31 cellular contexts compared by ENCODE assay signal in the genomic region with DNA sequence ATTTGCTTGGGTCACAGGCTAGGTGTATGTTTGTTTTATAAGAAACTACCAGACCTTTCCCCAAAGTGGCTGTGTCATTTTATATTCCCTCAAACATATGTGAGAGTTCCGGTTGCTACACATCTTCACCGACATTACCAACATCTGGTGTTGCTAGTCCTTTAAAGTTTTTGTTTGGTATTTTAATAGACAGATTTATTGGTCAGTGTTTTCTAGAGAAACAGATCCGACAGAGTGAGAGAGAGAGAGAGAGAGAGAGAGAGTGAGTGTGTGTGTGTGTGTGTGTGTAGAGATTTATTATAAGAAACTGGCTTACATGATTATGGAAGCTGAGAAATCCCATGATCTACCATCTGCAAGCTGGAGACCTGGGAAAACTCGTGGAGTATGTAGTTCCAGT. TPM values are rescaled to one million over a fixed set of nuclear protein-coding genes. Genes with fewer than 3 reads are reported as not detected.
A peak's percentile ranks its signal among the peaks of the same experiment; 100 is the strongest.
DNase-seq lines count a peak whose midpoint lies in the region; ATAC-seq and TF ChIP-seq lines count a peak whose summit lies in the region.
"Had no signal": no experiment of that assay in that cellular context is flagged by ENCODE, and none has a peak within 500 bp of the region (broad histone marks: within the 10 kb centered on the region; RNA-seq: fewer than 3 reads in every experiment).

No MANE protein-coding gene starts in this region.

- WGBS in gastroesophageal sphincter (ENCODE audit: low coverage in 1 of 2), 2 donors: 75 to 100% methylated on average over 3 to 4 of the region's 4 CpGs
- 90 to 93% methylated on average over 4 of the region's 4 CpGs for WGBS in thyroid gland, 2 donors

- H3K4me3 Mint-ChIP-seq in T-helper 1 cell treated with Interleukin-12 subunit alpha and Interleukin-12 subunit beta and Interleukin-4 antibody, amounts not matched to agents 30 μg/mL and 1 μg/mL, for 36 hours: no peak overlapping the region
- no peak overlapping the region for H3K4me3 Mint-ChIP-seq in glutamatergic neuron (ENCODE audit: unreplicated experiment)
- H3K4me3 Mint-ChIP-seq: activated CD4-positive, alpha-beta T cell treated with anti-CD3 and anti-CD28 coated beads, Interleukin-2, amount 10 ng/mL, durations not matched to agents 24 days and 14 days; activated T-cell treated with anti-CD3 and anti-CD28 coated beads, Interleukin-2, amount 50 U/mL, for 24 hours; stimulated activated naive B cell treated with anti-CD40 and anti-IgM and Interleukin-4, amounts not matched to agents 10 μg/mL and 1 μg/mL and 100 μg/mL, for 72 hours; T-helper 2 cell treated with Interferon-gamma antibody and Interleukin-4, amounts not matched to agents 5 μg/mL and 100 μg/mL, for 36 hours had no signal

- DNase-seq in T-helper 1 cell (no peak), LNCaP clone FGC (ENCODE audit: low read depth) (peak; percentile 57), HAP-1 (ENCODE audit: low spot score in 2 of 2) (no peak), glutamatergic neuron (no peak), thyroid gland (no peak)
- DNase-seq: activated CD4-positive, alpha-beta T cell treated with anti-CD3 and anti-CD28 coated beads, Interleukin-2, amount 10 ng/mL, durations not matched to agents 24 days and 14 days; activated naive CD4-positive, alpha-beta T cell; activated T-cell treated with anti-CD3 and anti-CD28 coated beads, Interleukin-2, amount 50 U/mL, for 24 hours; body of pancreas; DMS153; GF-D8; heart right ventricle; NCI-H1694; NCI-H2171; NK-92 treated with Interleukin-12 subunit alpha and Interleukin-12 subunit beta, amount 100 ng/mL, for 24 hours; PC-3; SK-N-SH; stimulated activated CD4-positive, alpha-beta T cell treated with anti-CD3 and anti-CD28 coated beads, Interleukin-4, amount 100 ng/mL, for 4 hours; stimulated activated naive B cell treated with anti-CD40 and anti-IgM and Interleukin-4, amounts not matched to agents 10 μg/mL and 1 μg/mL and 100 μg/mL, for 72 hours; uterus had no signal

- in situ Hi-C loops in HAP-1 (cut with MboI; ENCODE audit: low sequenced_read_pairs): no loop called here

- TF ChIP-seq CTCF in LNCaP clone FGC (IDR thresholded peaks at IDR 0.05; ENCODE audit: control insufficient read depth, extremely low read depth, insufficient read depth) (no peak), gastroesophageal sphincter (IDR thresholded peaks at IDR 0.05) (no peak), glutamatergic neuron (IDR thresholded peaks at IDR 0.05; ENCODE audit: partially characterized antibody, unreplicated experiment) (no peak), thyroid gland (IDR thresholded peaks at IDR 0.05) (no peak)

- H3K9me3 ChIP-seq in gastroesophageal sphincter (no peaks in the 10 kb centered on the region), stomach smooth muscle (ENCODE audit: control insufficient read depth in 2 of 2, low read length in 2 of 2) (no peaks in the 10 kb centered on the region), HAP-1 (no peaks in the 10 kb centered on the region), thyroid gland (no peaks in the 10 kb centered on the region)
- H3K9me3 ChIP-seq: adrenal gland, body of pancreas, heart right ventricle, SK-N-SH, suprapubic skin, uterus had no signal

- peaks cover 3% of the 10 kb centered on the region for H3K9me3 Mint-ChIP-seq in T-helper 1 cell treated with Interleukin-12 subunit alpha and Interleukin-12 subunit beta and Interleukin-4 antibody, amounts not matched to agents 30 μg/mL and 1 μg/mL, for 36 hours
- peaks cover 8% of the 10 kb centered on the region for H3K9me3 Mint-ChIP-seq in glutamatergic neuron (ENCODE audit: unreplicated experiment)
- H3K9me3 Mint-ChIP-seq: activated CD4-positive, alpha-beta T cell treated with anti-CD3 and anti-CD28 coated beads, Interleukin-2, amount 10 ng/mL, durations not matched to agents 24 days and 14 days; activated T-cell treated with anti-CD3 and anti-CD28 coated beads, Interleukin-2, amount 50 U/mL, for 24 hours; T-helper 2 cell treated with Interferon-gamma antibody and Interleukin-4, amounts not matched to agents 5 μg/mL and 100 μg/mL, for 36 hours had no signal

- H3K27ac ChIP-seq in gastroesophageal sphincter (peak overlapping the region in 3 of 4 donors; percentile 74 to 85 (median 80)), stomach smooth muscle (ENCODE audit: low read length) (peak overlapping the region; percentile 19), thyroid gland (no peak overlapping the region)
- H3K27ac ChIP-seq: 22Rv1, body of pancreas, heart right ventricle, suprapubic skin had no signal

- peaks cover 10 to 74% (median 26%) of the 10 kb centered on the region in 3 donors for H3K4me1 ChIP-seq in gastroesophageal sphincter
- H3K4me1 ChIP-seq in stomach smooth muscle (ENCODE audit: control insufficient read depth, insufficient read depth, low read length): peaks cover 48% of the 10 kb centered on the region
- no peaks in the 10 kb centered on the region; the same call in 1 of the 2 replicates for H3K4me1 ChIP-seq in HAP-1
- peaks cover 44 to 46% of the 10 kb centered on the region in 2 donors for H3K4me1 ChIP-seq in thyroid gland
- H3K4me1 ChIP-seq: body of pancreas had no signal

- ATAC-seq in gastroesophageal sphincter: no peak
- ATAC-seq: body of pancreas; heart right ventricle; HepG2; sciatic nerve; stimulated activated naive B cell treated with anti-CD40 and anti-IgM and Interleukin-4, amounts not matched to agents 10 μg/mL and 1 μg/mL and 100 μg/mL, for 72 hours had no signal

- TF ChIP-seq EP300 in gastroesophageal sphincter (IDR thresholded peaks at IDR 0.05): no peak

- H3K36me3 Mint-ChIP-seq in T-helper 1 cell treated with Interleukin-12 subunit alpha and Interleukin-12 subunit beta and Interleukin-4 antibody, amounts not matched to agents 30 μg/mL and 1 μg/mL, for 36 hours (ENCODE audit: low read depth): peaks cover 32% of the 10 kb centered on the region
- no peaks in the 10 kb centered on the region for H3K36me3 Mint-ChIP-seq in glutamatergic neuron (ENCODE audit: unreplicated experiment)
- H3K36me3 Mint-ChIP-seq: stimulated activated naive B cell treated with anti-CD40 and anti-IgM and Interleukin-4, amounts not matched to agents 10 μg/mL and 1 μg/mL and 100 μg/mL, for 72 hours had no signal

- peaks cover 71% of the 10 kb centered on the region for H3K4me1 Mint-ChIP-seq in T-helper 1 cell treated with Interleukin-12 subunit alpha and Interleukin-12 subunit beta and Interleukin-4 antibody, amounts not matched to agents 30 μg/mL and 1 μg/mL, for 36 hours (ENCODE audit: low read depth)
- H3K4me1 Mint-ChIP-seq in glutamatergic neuron (ENCODE audit: low read depth, unreplicated experiment): peaks cover 27% of the 10 kb centered on the region

- intact Hi-C loops in thyroid gland (cut with DNase I): no loop called here

- TF ChIP-seq POLR2A in gastroesophageal sphincter (IDR thresholded peaks at IDR 0.05) (no peak), thyroid gland (IDR thresholded peaks at IDR 0.05) (no peak)

- H3K27me3 Mint-ChIP-seq in T-helper 1 cell treated with Interleukin-12 subunit alpha and Interleukin-12 subunit beta and Interleukin-4 antibody, amounts not matched to agents 30 μg/mL and 1 μg/mL, for 36 hours (ENCODE audit: low read depth): no peaks in the 10 kb centered on the region
- H3K27me3 Mint-ChIP-seq in glutamatergic neuron (ENCODE audit: unreplicated experiment): peaks cover 4% of the 10 kb centered on the region
- H3K27me3 Mint-ChIP-seq: activated CD4-positive, alpha-beta T cell treated with anti-CD3 and anti-CD28 coated beads, Interleukin-2, amount 10 ng/mL, durations not matched to agents 24 days and 14 days; activated T-cell treated with anti-CD3 and anti-CD28 coated beads, Interleukin-2, amount 50 U/mL, for 24 hours had no signal

- H3K4me3 ChIP-seq in LNCaP clone FGC (ENCODE audit: low read depth, low read length) (no peak overlapping the region), gastroesophageal sphincter (no peak overlapping the region), stomach smooth muscle (ENCODE audit: low read length in 2 of 2) (no peak overlapping the region), HAP-1 (no peak overlapping the region), thyroid gland (replicated peaks in 1 of 3) (no peak overlapping the region)
- H3K4me3 ChIP-seq: adrenal gland, body of pancreas, heart right ventricle, lung, suprapubic skin, uterus had no signal

- H3K27me3 ChIP-seq in gastroesophageal sphincter (no peaks in the 10 kb centered on the region), stomach smooth muscle (ENCODE audit: control insufficient read depth in 1 of 2, insufficient read depth in 2 of 2, low read length in 2 of 2) (no peaks in the 10 kb centered on the region), HAP-1 (ENCODE audit: low read depth) (no peaks in the 10 kb centered on the region), thyroid gland (no peaks in the 10 kb centered on the region)
- H3K27me3 ChIP-seq: adrenal gland, body of pancreas, heart right ventricle, suprapubic skin, uterus had no signal

- H3K36me3 ChIP-seq in gastroesophageal sphincter: no peaks in the 10 kb centered on the region
- H3K36me3 ChIP-seq in stomach smooth muscle (ENCODE audit: control insufficient read depth in 2 of 2, insufficient read depth in 2 of 2, low read length in 2 of 2): no peaks in the 10 kb centered on the region
- H3K36me3 ChIP-seq in HAP-1 (replicated peaks): no peaks in the 10 kb centered on the region
- no peaks in the 10 kb centered on the region for H3K36me3 ChIP-seq in thyroid gland
- H3K36me3 ChIP-seq: adrenal gland, suprapubic skin, uterus had no signal

- no peak overlapping the region for H3K9ac ChIP-seq in stomach smooth muscle (ENCODE audit: low read length in 2 of 2)
- H3K9ac ChIP-seq: SK-N-SH had no signal

- H3K27ac Mint-ChIP-seq in T-helper 1 cell treated with Interleukin-12 subunit alpha and Interleukin-12 subunit beta and Interleukin-4 antibody, amounts not matched to agents 30 μg/mL and 1 μg/mL, for 36 hours: peak overlapping the region; percentile 2
- H3K27ac Mint-ChIP-seq in glutamatergic neuron (ENCODE audit: unreplicated experiment): no peak overlapping the region
- H3K27ac Mint-ChIP-seq: activated CD4-positive, alpha-beta T cell treated with anti-CD3 and anti-CD28 coated beads, Interleukin-2, amount 10 ng/mL, durations not matched to agents 24 days and 14 days; activated T-cell treated with anti-CD3 and anti-CD28 coated beads, Interleukin-2, amount 50 U/mL, for 24 hours; stimulated activated naive B cell treated with anti-CD40 and anti-IgM and Interleukin-4, amounts not matched to agents 10 μg/mL and 1 μg/mL and 100 μg/mL, for 72 hours; T-helper 2 cell treated with Interferon-gamma antibody and Interleukin-4, amounts not matched to agents 5 μg/mL and 100 μg/mL, for 36 hours had no signal

RNA-seq across cellular contexts. Expression of a gene that starts 31.0 kb away (rescaled TPM):
- total RNA-seq in gastroesophageal sphincter (10 to 100 TPM in 2 of 4 donors, 1 to 10 TPM in 2; 5.1 to 12.8 (median 8.6) TPM), glutamatergic neuron (ENCODE audit: unreplicated experiment) (not detected), thyroid gland (10 to 100 TPM; 10.2 to 41.3 (median 26.3) TPM)
- total RNA-seq: activated CD8-positive, alpha-beta memory T cell treated with anti-CD3 and anti-CD28 coated beads for 36 hours had no signal

Comparison
In these comparisons a context has a peak if more than half of its experiments do, and no peak if none do; other contexts are left out.
1. H3K27ac ChIP-seq: peak in gastroesophageal sphincter (3 of 4) and stomach smooth muscle (single experiment); none in thyroid gland (0 of 3).